In genomic region chr19:23249911-23250649, GRCh38 we compare ENCODE assay signal across 8 cellular contexts. TPM values are rescaled to one million over a fixed set of nuclear protein-coding genes. Genes with fewer than 3 reads are reported as not detected.
DNase-seq lines count a peak whose midpoint lies in the region; ATAC-seq and TF ChIP-seq lines count a peak whose summit lies in the region.

TSS of gene ZNF724 (minus strand) at chr19:23250394. CDS start at chr19:23250242, 152 bp downstream.

- peaks cover 0 to 6% of the 10 kb centered on the region in 2 donors for H3K4me1 ChIP-seq in naive thymus-derived CD4-positive, alpha-beta T cell (ENCODE audit: control insufficient read depth in 2 of 2, insufficient read depth in 2 of 2, low read length in 2 of 2)

- POLR2A ChIA-PET in naive thymus-derived CD4-positive, alpha-beta T cell (lab: Charles Lee) = interaction anchor here (0.7 to 2.2 kb wide), 9 partner anchors 16 to 1401 kb away, joined by 3 to 40 read pairs (median 4); partner anchors contain the start of genes ZNF492, ZNF681 and ZNF91

- peak within 1 kb of the TSS; percentile 82 for H3K4me3 ChIP-seq in fibroblast of mammary gland (ENCODE audit: control insufficient read depth, low read depth, low read length)
- H3K4me3 ChIP-seq in naive thymus-derived CD4-positive, alpha-beta T cell (ENCODE audit: low read length) = peak within 1 kb of the TSS; percentile 84

- CTCF ChIA-PET in naive thymus-derived CD4-positive, alpha-beta T cell (lab: Charles Lee) = interaction anchor here (1.1 kb wide), 1 partner anchor 24 kb away, joined by 5 read pairs; no protein-coding TSS in a partner anchor

- intact Hi-C loops in naive thymus-derived CD4-positive, alpha-beta T cell (cut with micrococcal nuclease) = loop anchor here (1.0 to 2.0 kb wide), 9 partner anchors 24 to 1414 kb away; partner anchors contain the start of genes ZNF91 (in 2 of the 2), ZNF257 (in 1 of the 2), ZNF43 (in 1 of the 2) and ZNF675 (in 1 of the 2)

- no peaks in the 10 kb centered on the region for H3K27me3 ChIP-seq in naive thymus-derived CD4-positive, alpha-beta T cell (ENCODE audit: control insufficient read depth in 2 of 2, insufficient read depth in 2 of 2, low read length in 2 of 2)

- DNase-seq in DMS79 treated with DMSO at 0.1 percent for 48 hours (lab: John Stamatoyannopoulos, UW) (peak; percentile 94), RPMI8226 (peak; percentile 97), fibroblast of mammary gland (ENCODE audit: low read depth) (peak; percentile 98)
- DNase-seq in activated T-helper 1 cell treated with anti-CD3 and anti-CD28 coated beads, Interleukin-2, amount 50 U/mL, for 16 hours (ENCODE audit: low read depth in 1 of 2, low spot score in 1 of 2) = peak; percentile 69 to 75
- DNase-seq in naive thymus-derived CD4-positive, alpha-beta T cell = peak; percentile 66 to 91 (median 88)

- peak within 1 kb of the TSS; percentile 85 for H3K27ac ChIP-seq in KOPT-K1 (ENCODE audit: low read depth, low read length, poor library complexity, severe bottlenecking)
- peak within 1 kb of the TSS; percentile 72 for H3K27ac ChIP-seq in naive thymus-derived CD4-positive, alpha-beta T cell (ENCODE audit: low read depth, low read length)

- H3K4me3 Mint-ChIP-seq in naive thymus-derived CD4-positive, alpha-beta T cell = peak within 1 kb of the TSS; percentile 95 to 99 (median 96)
- H3K4me3 Mint-ChIP-seq in stimulated activated memory B cell treated with anti-CD40 and anti-IgM and Interleukin-4, amounts not matched to agents 10 μg/mL and 1 μg/mL and 100 μg/mL, for 72 hours = peak within 1 kb of the TSS; percentile 99

- H3K36me3 ChIP-seq in KOPT-K1 (ENCODE audit: insufficient read depth, low read length) = peaks cover 39% of the 10 kb centered on the region
- H3K36me3 ChIP-seq in naive thymus-derived CD4-positive, alpha-beta T cell (ENCODE audit: control insufficient read depth in 2 of 3, insufficient read depth in 3 of 3, low read length in 3 of 3) = peaks cover 0 to 5% (median 0%) of the 10 kb centered on the region in 3 experiments

- H3K36me3 Mint-ChIP-seq in naive thymus-derived CD4-positive, alpha-beta T cell = peaks cover 0 to 39% (median 21%) of the 10 kb centered on the region in 5 donors
- H3K36me3 Mint-ChIP-seq in stimulated activated memory B cell treated with anti-CD40 and anti-IgM and Interleukin-4, amounts not matched to agents 10 μg/mL and 1 μg/mL and 100 μg/mL, for 72 hours = peaks cover 25% of the 10 kb centered on the region

- H3K9me3 ChIP-seq in KOPT-K1 (ENCODE audit: insufficient read depth, low read length, poor library complexity, severe bottlenecking) = peaks cover 43% of the 10 kb centered on the region
- H3K9me3 ChIP-seq in naive thymus-derived CD4-positive, alpha-beta T cell (ENCODE audit: control insufficient read depth in 2 of 3, low read length in 3 of 3) = no peaks in the 10 kb centered on the region

- no peaks in the 10 kb centered on the region for H3K27me3 Mint-ChIP-seq in naive thymus-derived CD4-positive, alpha-beta T cell
- no peaks in the 10 kb centered on the region for H3K27me3 Mint-ChIP-seq in stimulated activated memory B cell treated with anti-CD40 and anti-IgM and Interleukin-4, amounts not matched to agents 10 μg/mL and 1 μg/mL and 100 μg/mL, for 72 hours

- peaks cover 0 to 19% (median 0%) of the 10 kb centered on the region in 11 donors for H3K9me3 Mint-ChIP-seq in naive thymus-derived CD4-positive, alpha-beta T cell
- no peaks in the 10 kb centered on the region for H3K9me3 Mint-ChIP-seq in stimulated activated memory B cell treated with anti-CD40 and anti-IgM and Interleukin-4, amounts not matched to agents 10 μg/mL and 1 μg/mL and 100 μg/mL, for 72 hours

- no peak for TF ChIP-seq CTCF in fibroblast of mammary gland (conservative IDR thresholded peaks at IDR 0.05; ENCODE audit: control insufficient read depth, insufficient read depth, low read depth, low read length)

- H3K4me1 Mint-ChIP-seq in naive thymus-derived CD4-positive, alpha-beta T cell = peaks cover 6 to 22% (median 10%) of the 10 kb centered on the region in 7 donors
- H3K4me1 Mint-ChIP-seq in stimulated activated memory B cell treated with anti-CD40 and anti-IgM and Interleukin-4, amounts not matched to agents 10 μg/mL and 1 μg/mL and 100 μg/mL, for 72 hours = peaks cover 14% of the 10 kb centered on the region

- ATAC-seq in GM21786 (IDR thresholded peaks at IDR 0.05; ENCODE audit: unreplicated experiment) = peak; percentile 99
- peak; percentile 100 for ATAC-seq in naive thymus-derived CD4-positive, alpha-beta T cell
- peak; percentile 100 for ATAC-seq in stimulated activated memory B cell treated with anti-CD40 and anti-IgM and Interleukin-4, amounts not matched to agents 10 μg/mL and 1 μg/mL and 100 μg/mL, for 72 hours

- H3K27ac Mint-ChIP-seq in naive thymus-derived CD4-positive, alpha-beta T cell = peak within 1 kb of the TSS; percentile 61 to 96 (median 89)
- peak within 1 kb of the TSS; percentile 95 for H3K27ac Mint-ChIP-seq in stimulated activated memory B cell treated with anti-CD40 and anti-IgM and Interleukin-4, amounts not matched to agents 10 μg/mL and 1 μg/mL and 100 μg/mL, for 72 hours

RNA-seq across cellular contexts. Expression of gene ZNF724, which starts in this region (rescaled TPM):
- total RNA-seq in naive thymus-derived CD4-positive, alpha-beta T cell = 10 to 100 TPM in 1 of 5 experiments, 1 to 10 TPM in 4; 2.9 to 11.3 (median 6.8) TPM
- polyA plus RNA-seq in naive thymus-derived CD4-positive, alpha-beta T cell = 1 to 10 TPM; 3.0 to 4.3 TPM

Comparison
In these comparisons a context has a peak if more than half of its experiments do, and no peak if none do; other contexts are left out.
1. Peak in every context shown above with its lines: DNase-seq, ATAC-seq, H3K4me3 ChIP-seq and H3K27ac ChIP-seq.